Comparison of ENCODE assay signal across 22 cellular contexts in the genomic region with DNA sequence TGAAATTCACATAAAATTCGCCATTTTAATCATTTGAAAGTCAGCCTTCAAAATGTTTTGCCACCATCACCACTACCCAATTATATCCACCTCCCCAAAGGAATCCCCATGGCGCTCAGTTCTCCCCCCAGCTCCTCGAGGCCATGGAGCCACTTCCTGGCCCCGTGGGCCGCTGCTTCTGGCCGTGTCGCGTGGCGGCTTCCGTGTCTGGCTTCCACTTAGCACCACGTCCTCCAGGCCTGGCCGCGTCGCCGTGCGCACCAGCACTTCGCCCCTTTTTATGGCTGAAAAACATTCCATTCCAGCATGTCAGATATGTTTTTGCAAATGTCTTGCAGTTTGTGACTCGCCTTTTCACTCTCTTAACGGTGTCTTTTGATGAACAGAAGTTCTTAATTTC.
"Had no signal": no experiment of that assay in that cellular context is flagged by ENCODE, and none has a peak within 500 bp of the region (broad histone marks: within the 10 kb centered on the region; RNA-seq: fewer than 3 reads in every experiment).

No MANE protein-coding gene starts in this region.

- H3K4me1 Mint-ChIP-seq: activated B cell treated with CpG ODN at 0.5 μM for 24 hours; activated naive CD4-positive, alpha-beta T cell treated with anti-CD3 and anti-CD28 coated beads, Interleukin-2, amount 10 ng/mL, durations not matched to agents 7 days and 5 days; endodermal cell had no signal

- H3K27me3 ChIP-seq: esophagus squamous epithelium, gastrocnemius medialis, right atrium auricular region, upper lobe of left lung had no signal

- H3K27ac ChIP-seq: esophagus squamous epithelium, gastrocnemius medialis, psoas muscle, right atrium auricular region, thoracic aorta, upper lobe of left lung had no signal

- H3K4me1 ChIP-seq: gastrocnemius medialis, psoas muscle, upper lobe of left lung had no signal

- H3K9me3 ChIP-seq: esophagus squamous epithelium, gastrocnemius medialis, psoas muscle, right atrium auricular region, thoracic aorta had no signal

- H3K27ac Mint-ChIP-seq: activated B cell treated with CpG ODN at 0.5 μM for 24 hours; activated naive CD4-positive, alpha-beta T cell treated with anti-CD3 and anti-CD28 coated beads, Interleukin-2, amount 10 ng/mL, durations not matched to agents 7 days and 5 days; activated T-cell treated with anti-CD3 and anti-CD28 coated beads, Interleukin-2, amount 50 U/mL, for 72 hours; endodermal cell; stimulated activated memory B cell treated with anti-CD40 and anti-IgM and Interleukin-4, amounts not matched to agents 10 μg/mL and 1 μg/mL and 100 μg/mL, for 72 hours had no signal

- ATAC-seq: activated T-cell treated with anti-CD3 and anti-CD28 coated beads, Interleukin-2, amount 50 U/mL, for 72 hours; gastrocnemius medialis; naive thymus-derived CD8-positive, alpha-beta T cell; psoas muscle; stimulated activated memory B cell treated with anti-CD40 and anti-IgM and Interleukin-4, amounts not matched to agents 10 μg/mL and 1 μg/mL and 100 μg/mL, for 72 hours had no signal

- DNase-seq: activated B cell treated with CpG ODN at 0.5 μM for 24 hours; activated CD4-positive, alpha-beta T cell treated with anti-CD3 and anti-CD28 coated beads for 4 hours; activated CD4-positive, alpha-beta T cell treated with anti-CD3 and anti-CD28 coated beads, Interleukin-2, amount 50 U/mL, for 48 hours; activated effector memory CD4-positive, alpha-beta T cell treated with Interleukin-2 at 50 U/mL for 16 hours; activated naive CD4-positive, alpha-beta T cell treated with anti-CD3 and anti-CD28 coated beads, Interleukin-2, amount 10 ng/mL, durations not matched to agents 7 days and 5 days; activated T-cell treated with anti-CD3 and anti-CD28 coated beads, Interleukin-2, amount 50 U/mL, for 72 hours; amygdala; cerebellar nuclear complex; cortex of kidney; endodermal cell; esophagus squamous epithelium; gastrocnemius medialis; naive thymus-derived CD8-positive, alpha-beta T cell; psoas muscle; stimulated activated CD4-positive, alpha-beta T cell treated with anti-CD3 and anti-CD28 coated beads, Interleukin-1b, Interleukin-23, amount 100 ng/mL, for 48 hours; T-helper 1 cell; upper lobe of left lung had no signal

- H3K27me3 Mint-ChIP-seq: activated B cell treated with CpG ODN at 0.5 μM for 24 hours; activated naive CD4-positive, alpha-beta T cell treated with anti-CD3 and anti-CD28 coated beads, Interleukin-2, amount 10 ng/mL, durations not matched to agents 7 days and 5 days; naive thymus-derived CD8-positive, alpha-beta T cell; stimulated activated memory B cell treated with anti-CD40 and anti-IgM and Interleukin-4, amounts not matched to agents 10 μg/mL and 1 μg/mL and 100 μg/mL, for 72 hours had no signal

- H3K4me3 ChIP-seq: esophagus squamous epithelium, gastrocnemius medialis, psoas muscle, right atrium auricular region, thoracic aorta, upper lobe of left lung had no signal

- FAIRE-seq: islet of Langerhans had no signal

- H3K4me3 Mint-ChIP-seq: activated B cell treated with CpG ODN at 0.5 μM for 24 hours; activated naive CD4-positive, alpha-beta T cell treated with anti-CD3 and anti-CD28 coated beads, Interleukin-2, amount 10 ng/mL, durations not matched to agents 7 days and 5 days; activated T-cell treated with anti-CD3 and anti-CD28 coated beads, Interleukin-2, amount 50 U/mL, for 72 hours; endodermal cell; mesothelial cell of epicardium; naive thymus-derived CD8-positive, alpha-beta T cell; stimulated activated memory B cell treated with anti-CD40 and anti-IgM and Interleukin-4, amounts not matched to agents 10 μg/mL and 1 μg/mL and 100 μg/mL, for 72 hours had no signal

- H3K9me3 Mint-ChIP-seq: endodermal cell; stimulated activated memory B cell treated with anti-CD40 and anti-IgM and Interleukin-4, amounts not matched to agents 10 μg/mL and 1 μg/mL and 100 μg/mL, for 72 hours had no signal
